29 cellular contexts compared by ENCODE assay signal in the genomic region with DNA sequence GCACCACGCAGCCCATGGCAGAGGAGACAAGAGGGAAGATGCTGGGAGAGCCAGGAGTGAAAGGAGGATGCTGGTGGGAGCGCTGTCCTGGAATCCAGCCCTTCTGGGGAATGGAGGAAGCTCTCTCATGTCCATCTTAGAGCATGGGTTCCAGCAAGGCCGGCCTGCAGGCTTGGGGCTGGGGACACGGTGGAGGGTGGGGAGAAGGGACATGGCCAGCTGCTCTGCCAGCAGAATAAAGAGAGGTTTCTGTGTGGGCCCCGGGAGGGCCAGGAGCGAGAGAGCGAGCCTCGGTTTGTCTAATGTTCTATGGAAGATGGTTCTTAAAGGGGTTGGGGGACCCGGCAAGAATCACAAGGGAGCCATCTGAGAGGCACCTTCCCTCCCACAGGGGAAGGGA.
"Had no signal": no experiment of that assay in that cellular context is flagged by ENCODE, and none has a peak within 500 bp of the region (broad histone marks: within the 10 kb centered on the region; RNA-seq: fewer than 3 reads in every experiment).

No MANE protein-coding gene starts in this region.

- H3K9me3 Mint-ChIP-seq: T-helper 2 cell treated with Interferon-gamma antibody and Interleukin-4, amounts not matched to agents 5 μg/mL and 100 μg/mL, for 36 hours had no signal

- H3K4me3 Mint-ChIP-seq: activated CD4-positive, alpha-beta memory T cell treated with anti-CD3 and anti-CD28 coated beads, Interleukin-2, amount 10 ng/mL, durations not matched to agents 7 days and 5 days; activated CD4-positive, alpha-beta T cell treated with anti-CD3 and anti-CD28 coated beads, Interleukin-2, amount 10 ng/mL, durations not matched to agents 7 days and 5 days; activated naive CD8-positive, alpha-beta T cell; activated T-cell treated with anti-CD3 and anti-CD28 coated beads, Interleukin-2, amount 50 U/mL, for 24 hours; activated T-cell treated with anti-CD3 and anti-CD28 coated beads, Interleukin-2, amount 50 U/mL, for 72 hours; T-helper 17 cell; T-helper 2 cell treated with Interferon-gamma antibody and Interleukin-4, amounts not matched to agents 5 μg/mL and 100 μg/mL, for 36 hours; WTC11 had no signal

- H3K9me3 ChIP-seq: colonic mucosa had no signal

- FAIRE-seq: astrocyte, frontal cortex had no signal

- H3K36me3 ChIP-seq: colonic mucosa had no signal

- H3K27ac Mint-ChIP-seq: activated CD4-positive, alpha-beta memory T cell treated with anti-CD3 and anti-CD28 coated beads, Interleukin-2, amount 10 ng/mL, durations not matched to agents 7 days and 5 days; activated CD4-positive, alpha-beta T cell treated with anti-CD3 and anti-CD28 coated beads, Interleukin-2, amount 10 ng/mL, durations not matched to agents 7 days and 5 days; activated naive CD8-positive, alpha-beta T cell; activated T-cell treated with anti-CD3 and anti-CD28 coated beads, Interleukin-2, amount 50 U/mL, for 24 hours; activated T-cell treated with anti-CD3 and anti-CD28 coated beads, Interleukin-2, amount 50 U/mL, for 72 hours; T-helper 17 cell; T-helper 2 cell treated with Interferon-gamma antibody and Interleukin-4, amounts not matched to agents 5 μg/mL and 100 μg/mL, for 36 hours; WTC11 had no signal

- H3K27me3 ChIP-seq: colonic mucosa had no signal

- DNase-seq: activated CD4-positive, alpha-beta memory T cell treated with anti-CD3 and anti-CD28 coated beads, Interleukin-2, amount 10 ng/mL, durations not matched to agents 7 days and 5 days; activated CD4-positive, alpha-beta T cell treated with anti-CD3 and anti-CD28 coated beads for 1 hour; activated CD4-positive, alpha-beta T cell treated with anti-CD3 and anti-CD28 coated beads for 4 hours; activated CD4-positive, alpha-beta T cell treated with anti-CD3 and anti-CD28 coated beads, Interleukin-2, amount 10 ng/mL, durations not matched to agents 7 days and 5 days; activated CD4-positive, alpha-beta T cell treated with anti-CD3 and anti-CD28 coated beads, Interleukin-2, amount 50 U/mL, for 4 hours; activated CD8-positive, alpha-beta memory T cell treated with anti-CD3 and anti-CD28 coated beads, Interleukin-2, amount 50 U/mL, for 48 hours; activated effector memory CD4-positive, alpha-beta T cell treated with Interleukin-2 at 50 U/mL for 16 hours; activated gamma-delta T cell treated with Interleukin-2 at 50 U/mL for 16 hours; activated naive CD4-positive, alpha-beta T cell treated with anti-CD3 and anti-CD28 coated beads, Interleukin-2, amount 50 U/mL, for 16 hours; activated naive CD4-positive, alpha-beta T cell treated with Interleukin-2 at 50 U/mL for 16 hours; activated T-cell treated with anti-CD3 and anti-CD28 coated beads for 4 hours; activated T-cell treated with anti-CD3 and anti-CD28 coated beads, Interleukin-2, amount 50 U/mL, for 24 hours; activated T-cell treated with anti-CD3 and anti-CD28 coated beads, Interleukin-2, amount 50 U/mL, for 72 hours; amniotic stem cell; anterior cingulate cortex; caudate nucleus; colonic mucosa; effector CD8-positive, alpha-beta T cell; foreskin fibroblast; head of caudate nucleus; T-helper 1 cell; T-helper 17 cell; T1000 had no signal

- H3K4me1 Mint-ChIP-seq: activated CD4-positive, alpha-beta memory T cell treated with anti-CD3 and anti-CD28 coated beads, Interleukin-2, amount 10 ng/mL, durations not matched to agents 7 days and 5 days; activated CD4-positive, alpha-beta T cell treated with anti-CD3 and anti-CD28 coated beads, Interleukin-2, amount 10 ng/mL, durations not matched to agents 7 days and 5 days; T-helper 17 cell had no signal

- H3K4me3 ChIP-seq: colonic mucosa had no signal

- H3K27me3 Mint-ChIP-seq: activated CD4-positive, alpha-beta memory T cell treated with anti-CD3 and anti-CD28 coated beads, Interleukin-2, amount 10 ng/mL, durations not matched to agents 7 days and 5 days; activated CD4-positive, alpha-beta T cell treated with anti-CD3 and anti-CD28 coated beads, Interleukin-2, amount 10 ng/mL, durations not matched to agents 7 days and 5 days; T-helper 17 cell had no signal

- H3K27ac ChIP-seq: colonic mucosa, VCaP had no signal

- H3K4me1 ChIP-seq: colonic mucosa had no signal
